8 cellular contexts compared by ENCODE assay signal in genomic region chr17:75412455-75413317, GRCh38. TPM values are rescaled to one million over a fixed set of nuclear protein-coding genes. Genes with fewer than 3 reads are reported as not detected.
DNase-seq lines count a peak whose midpoint lies in the region; ATAC-seq and TF ChIP-seq lines count a peak whose summit lies in the region.

No MANE protein-coding gene starts in this region.

- H3K36me3 ChIP-seq in OCI-LY7 (ENCODE audit: insufficient read depth, low read length) (no peaks in the 10 kb centered on the region), stomach (no peaks in the 10 kb centered on the region)

- peak; percentile 79 for TF ChIP-seq CTCF in GM12865 (IDR thresholded peaks at IDR 0.05; ENCODE audit: insufficient read depth, low read depth, low read length, missing control alignments)
- TF ChIP-seq CTCF in OCI-LY7 (conservative IDR thresholded peaks at IDR 0.05; ENCODE audit: low read length): peak; percentile 97
- TF ChIP-seq CTCF in stomach (IDR thresholded peaks at IDR 0.05): peak in 5 of 7 experiments; percentile 61 to 92 (median 77)

- no peaks in the 10 kb centered on the region for H3K9me2 ChIP-seq in OCI-LY7 (ENCODE audit: insufficient read depth, low read length)

- H3K4me1 Mint-ChIP-seq in natural killer cell treated with Interleukin-12 subunit alpha and Interleukin-12 subunit beta and Interleukin-15 and Interleukin-18, amount 100 ng/mL, for 72 hours (ENCODE audit: low read depth in 2 of 2): peaks cover 23 to 25% of the 10 kb centered on the region in 2 donors

- H3K36me3 Mint-ChIP-seq in natural killer cell treated with Interleukin-12 subunit alpha and Interleukin-12 subunit beta and Interleukin-15 and Interleukin-18, amount 100 ng/mL, for 72 hours: no peaks in the 10 kb centered on the region

- 0 to 6% (median 1%) methylated on average over 8 of the region's 8 CpGs for WGBS in stomach, 5 donors

- POLR2A ChIA-PET in OCI-LY7 (lab: Charles Lee): interaction anchor here (0.6 to 1.9 kb wide), 10 partner anchors 11 to 201 kb away, joined by 3 to 9 read pairs (median 4); partner anchors contain the start of gene MIF4GD

- H3K9me3 Mint-ChIP-seq in natural killer cell treated with Interleukin-12 subunit alpha and Interleukin-12 subunit beta and Interleukin-15 and Interleukin-18, amount 100 ng/mL, for 72 hours: no peaks in the 10 kb centered on the region

- peak; percentile 77 to 80 for ATAC-seq in natural killer cell treated with Interleukin-12 subunit alpha and Interleukin-12 subunit beta and Interleukin-15 and Interleukin-18, amount 100 ng/mL, for 72 hours
- no peak for ATAC-seq in GM18861 (IDR thresholded peaks at IDR 0.05; ENCODE audit: unreplicated experiment)

- no peaks in the 10 kb centered on the region for H3K79me2 ChIP-seq in OCI-LY7 (ENCODE audit: insufficient read depth, low read depth, low read length)

- peak overlapping the region; percentile 24 for H3K4me3 Mint-ChIP-seq in natural killer cell treated with Interleukin-12 subunit alpha and Interleukin-12 subunit beta and Interleukin-15 and Interleukin-18, amount 100 ng/mL, for 72 hours

- H3K9me3 ChIP-seq in OCI-LY7 (ENCODE audit: low read length) (no peaks in the 10 kb centered on the region), stomach (no peaks in the 10 kb centered on the region)

- no peak for TF ChIP-seq EP300 in stomach (IDR thresholded peaks at IDR 0.05)

- H3K4me2 ChIP-seq in OCI-LY7 (ENCODE audit: low read length): peak overlapping the region; percentile 73

- H3K27ac ChIP-seq in OCI-LY7 (ENCODE audit: low read depth, low read length, poor library complexity, severe bottlenecking) (peak overlapping the region; percentile 60), stomach (no peak overlapping the region)

- intact Hi-C loops in OCI-LY7 (cut with micrococcal nuclease; ENCODE audit: unreplicated experiment) (loop anchor here (1.0 to 10.0 kb wide), 8 partner anchors 89 to 368 kb away; partner anchors contain the start of genes ATP5PD, GGA3, KCTD2 and MIF4GD), stomach (cut with DNase I; ENCODE audit: low total_unique reads) (loop anchor here (5.0 kb wide), 1 partner anchor 90 kb away; no protein-coding TSS in a partner anchor)

- H3K27me3 ChIP-seq in stomach: no peaks in the 10 kb centered on the region

- H3K27me3 Mint-ChIP-seq in natural killer cell treated with Interleukin-12 subunit alpha and Interleukin-12 subunit beta and Interleukin-15 and Interleukin-18, amount 100 ng/mL, for 72 hours: peaks cover 0 to 8% of the 10 kb centered on the region in 2 donors

- no peak for TF ChIP-seq POLR2A in stomach (IDR thresholded peaks at IDR 0.05)

- peak overlapping the region; percentile 86 for H2AFZ ChIP-seq in OCI-LY7 (ENCODE audit: low read length)

- peak overlapping the region; percentile 15 to 59 for H3K27ac Mint-ChIP-seq in natural killer cell treated with Interleukin-12 subunit alpha and Interleukin-12 subunit beta and Interleukin-15 and Interleukin-18, amount 100 ng/mL, for 72 hours

- BruUV-seq in OCI-LY7 (replicated peaks; lab: Mats Ljungman, UMichigan): no TSS peak

- H3K4me1 ChIP-seq in OCI-LY7 (ENCODE audit: insufficient read depth, low read length, poor library complexity, severe bottlenecking): peaks cover 54% of the 10 kb centered on the region
- H3K4me1 ChIP-seq in stomach: peaks cover 0 to 11% (median 6%) of the 10 kb centered on the region in 4 donors

- CTCF ChIA-PET in OCI-LY7 (lab: Charles Lee; ENCODE audit: unreplicated experiment): interaction anchor here (1.0 to 1.1 kb wide), 4 partner anchors 99 to 172 kb away, joined by 3 to 4 read pairs (median 3); partner anchors contain the start of gene SLC25A19

- no peaks in the 10 kb centered on the region for H4K20me1 ChIP-seq in OCI-LY7 (ENCODE audit: insufficient read depth, low read length)

- H3K4me3 ChIP-seq in GM12865 (ENCODE audit: low read depth, low read length) (no peak overlapping the region; the same call in 1 of the 2 replicates), OCI-LY7 (ENCODE audit: low read depth, low read length, poor library complexity, severe bottlenecking) (peak overlapping the region; percentile 50), stomach (peak overlapping the region in 2 of 4 donors; percentile 0 to 26)
- peak overlapping the region; percentile 29 for H3K4me3 ChIP-seq in Jurkat, Clone E6-1 (ENCODE audit: low read length)

- DNase-seq in GM12865 (ENCODE audit: low read depth) (peak; percentile 92), OCI-LY7 (ENCODE audit: low spot score) (peak; percentile 95), activated T-cell treated with anti-CD3 and anti-CD28 coated beads for 48 hours (ENCODE audit: low read depth) (peak; percentile 62), fibroblast of gingiva (ENCODE audit: low read depth) (peak; percentile 39), stomach (peak; percentile 68)
- peak; percentile 85 for DNase-seq in Jurkat, Clone E6-1 (ENCODE audit: low read depth, low spot score)
- DNase-seq in natural killer cell treated with Interleukin-12 subunit alpha and Interleukin-12 subunit beta and Interleukin-15 and Interleukin-18, amount 100 ng/mL, for 72 hours (ENCODE audit: low spot score): peak; percentile 77

RNA-seq across cellular contexts. Expression of gene GRB2, which starts 7.2 kb away (rescaled TPM):
- 134 TPM for polyA plus RNA-seq in Jurkat, Clone E6-1 (2012; ENCODE audit: insufficient read depth, insufficient read length)
- total RNA-seq in OCI-LY7 (2014; rRNA removed; shearing (Covaris generic)): 240 and 244 TPM in 2 replicates
- 294 and 308 TPM in 2 replicates for total RNA-seq in OCI-LY7 (2022)
- 100 to 1,000 TPM; 198 to 235 TPM for total RNA-seq in natural killer cell treated with Interleukin-12 subunit alpha and Interleukin-12 subunit beta and Interleukin-15 and Interleukin-18, amount 100 ng/mL, for 72 hours
- total RNA-seq in stomach: 100 to 1,000 TPM in 4 of 5 donors, 10 to 100 TPM in 1; 73.3 to 488 (median 135) TPM
- 10 to 100 TPM; 32.5 to 48.9 (median 43.3) TPM for polyA plus RNA-seq in stomach

RNA-seq across cellular contexts. Expression of gene TMEM94, which starts 43.7 kb away (rescaled TPM):
- 52.7 TPM for polyA plus RNA-seq in Jurkat, Clone E6-1 (2012; ENCODE audit: insufficient read depth, insufficient read length)
- 36.9 and 60.6 TPM in 2 replicates for total RNA-seq in OCI-LY7 (2014; rRNA removed; shearing (Covaris generic))
- 109 and 121 TPM in 2 replicates for total RNA-seq in OCI-LY7 (2022)
- total RNA-seq in natural killer cell treated with Interleukin-12 subunit alpha and Interleukin-12 subunit beta and Interleukin-15 and Interleukin-18, amount 100 ng/mL, for 72 hours: 100 to 1,000 TPM in 1 of 2 donors, 10 to 100 TPM in 1; 69.9 to 106 TPM
- total RNA-seq in stomach: 100 to 1,000 TPM in 3 of 5 donors, 10 to 100 TPM in 2; 31.9 to 466 (median 128) TPM
- 10 to 100 TPM; 16.6 to 28.5 (median 20.5) TPM for polyA plus RNA-seq in stomach

Comparison
In these comparisons a context has a peak if more than half of its experiments do, and no peak if none do; other contexts are left out.
1. DNase-seq: peak in every context shown above with its lines; median percentile 95 in OCI-LY7; 92 in GM12865; 85 in Jurkat, Clone E6-1; 77 in natural killer cell treated with Interleukin-12 subunit alpha and Interleukin-12 subunit beta and Interleukin-15 and Interleukin-18, amount 100 ng/mL, for 72 hours; 68 in stomach; 62 in activated T-cell treated with anti-CD3 and anti-CD28 coated beads for 48 hours; 39 in fibroblast of gingiva.